In the genomic region with DNA sequence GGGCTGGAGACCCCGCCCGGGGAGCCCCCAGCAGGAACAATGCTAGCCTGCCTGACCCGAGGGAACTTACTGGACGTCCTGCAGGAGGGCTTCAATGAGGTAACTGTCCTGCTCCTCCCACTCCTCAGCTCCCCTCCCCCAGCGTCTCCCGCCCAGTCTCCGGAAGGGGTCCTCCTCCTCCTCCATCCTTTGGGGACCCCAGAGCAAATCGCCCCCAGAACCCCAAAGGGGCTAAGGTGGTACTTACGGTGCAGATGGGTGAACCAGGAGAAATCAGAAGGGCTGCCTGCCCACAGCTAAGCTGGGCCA, we compare ENCODE assay signal across 8 cellular contexts. TPM values are rescaled to one million over a fixed set of nuclear protein-coding genes. Genes with fewer than 3 reads are reported as not detected.
DNase-seq lines count a peak whose midpoint lies in the region; ATAC-seq and TF ChIP-seq lines count a peak whose summit lies in the region.

No MANE protein-coding gene starts in this region.

- H3K36me3 ChIP-seq in right lobe of liver = no peaks in the 10 kb centered on the region

- 5% methylated on average over 4 of the region's 9 CpGs for WGBS in right lobe of liver (ENCODE audit: insufficient coverage, low coverage, low lambda C conversion rate, missing lambda C conversion rate)

- peak overlapping the region; percentile 56 for H3K4me3 ChIP-seq in astrocyte of the cerebellum (ENCODE audit: low read depth, low read length)
- peak overlapping the region; percentile 53 to 75 (median 71) for H3K4me3 ChIP-seq in right lobe of liver

- H3K27me3 Mint-ChIP-seq in activated CD4-positive, alpha-beta T cell treated with anti-CD3 and anti-CD28 coated beads, Interleukin-2, amount 10 ng/mL, durations not matched to agents 24 days and 14 days = no peaks in the 10 kb centered on the region

- no peaks in the 10 kb centered on the region for H3K9me3 ChIP-seq in right lobe of liver

- H3K27ac Mint-ChIP-seq in activated CD4-positive, alpha-beta T cell treated with anti-CD3 and anti-CD28 coated beads, Interleukin-2, amount 10 ng/mL, durations not matched to agents 24 days and 14 days = peak overlapping the region; percentile 95

- peak in 1 of 4 donors; percentile 13 for ATAC-seq in right lobe of liver

- no peak for TF ChIP-seq POLR2A in right lobe of liver (IDR thresholded peaks at IDR 0.05)

- TF ChIP-seq CTCF in astrocyte of the cerebellum (IDR thresholded peaks at IDR 0.05; ENCODE audit: low read depth, low read length, missing control alignments) (no peak), right lobe of liver (IDR thresholded peaks at IDR 0.05) (no peak), GM13977 (IDR thresholded peaks at IDR 0.05; ENCODE audit: extremely low read depth, insufficient read depth, missing control alignments) (no peak)

- DNase-seq in activated CD4-positive, alpha-beta T cell treated with anti-CD3 and anti-CD28 coated beads, Interleukin-2, amount 10 ng/mL, durations not matched to agents 24 days and 14 days = no peak
- DNase-seq in activated CD4-positive, alpha-beta T cell treated with anti-CD3 and anti-CD28 coated beads for 4 hours = no peak
- DNase-seq in astrocyte of the cerebellum (ENCODE audit: low read depth) = no peak
- DNase-seq in right lobe of liver = no peak
- DNase-seq in activated gamma-delta T cell (lab: John Stamatoyannopoulos, UW) = no peak
- DNase-seq in medulla oblongata (ENCODE audit: extremely low spot score) = no peak
- DNase-seq in GM13977 (ENCODE audit: low spot score) = no peak

- H3K27ac ChIP-seq in right lobe of liver (peak overlapping the region; percentile 16 to 92 (median 79)), temporal lobe (ENCODE audit: low read depth, low read length) (peak overlapping the region; percentile 94)

- intact Hi-C loops in activated CD4-positive, alpha-beta T cell treated with anti-CD3 and anti-CD28 coated beads, Interleukin-2, amount 10 ng/mL, durations not matched to agents 24 days and 14 days (cut with micrococcal nuclease) = loop anchor here (5.0 to 10.0 kb wide), 4 partner anchors 345 to 1593 kb away; a partner anchor contains a TSS
- intact Hi-C loops in right lobe of liver (cut with DNase I) = loop anchor here in 1 of 2 donors (10.0 kb wide), 1 partner anchor 47 kb away; no protein-coding TSS in a partner anchor

- in situ Hi-C loops in astrocyte of the cerebellum (cut with HindIII; ENCODE audit: low sequenced_read_pairs) (no loop called here), GM13977 (cut with MboI; ENCODE audit: low pct_unique_long_range_greater_than_20kb, low sequenced_read_pairs, unreplicated experiment) (loop anchor here (5.0 kb wide), 1 partner anchor 35 kb away; no protein-coding TSS in a partner anchor)

- H3K9me3 Mint-ChIP-seq in activated CD4-positive, alpha-beta T cell treated with anti-CD3 and anti-CD28 coated beads, Interleukin-2, amount 10 ng/mL, durations not matched to agents 24 days and 14 days = no peaks in the 10 kb centered on the region

- H3K4me1 Mint-ChIP-seq in activated CD4-positive, alpha-beta T cell treated with anti-CD3 and anti-CD28 coated beads, Interleukin-2, amount 10 ng/mL, durations not matched to agents 24 days and 14 days = peaks cover 57% of the 10 kb centered on the region

- H3K4me3 Mint-ChIP-seq in activated CD4-positive, alpha-beta T cell treated with anti-CD3 and anti-CD28 coated beads, Interleukin-2, amount 10 ng/mL, durations not matched to agents 24 days and 14 days = peak overlapping the region; percentile 91

- peaks cover 0 to 53% (median 17%) of the 10 kb centered on the region in 4 donors for H3K4me1 ChIP-seq in right lobe of liver

- H3K27me3 ChIP-seq in right lobe of liver = no peaks in the 10 kb centered on the region

- H3K36me3 Mint-ChIP-seq in activated CD4-positive, alpha-beta T cell treated with anti-CD3 and anti-CD28 coated beads, Interleukin-2, amount 10 ng/mL, durations not matched to agents 24 days and 14 days (ENCODE audit: low read depth) = peaks cover 7% of the 10 kb centered on the region

RNA-seq across cellular contexts. Expression of a gene that starts 0.3 kb away (rescaled TPM):
- total RNA-seq in activated CD4-positive, alpha-beta T cell treated with anti-CD3 and anti-CD28 coated beads, Interleukin-2, amount 10 ng/mL, durations not matched to agents 24 days and 14 days = 22.2 and 23.3 TPM in 2 replicates
- total RNA-seq in right lobe of liver (10 to 100 TPM in 1 of 6 experiments, 1 to 10 TPM in 5; 4.5 to 10.4 (median 8.0) TPM), temporal lobe (66.6 TPM)

RNA-seq across cellular contexts. Expression of a gene that starts 18.7 kb away (rescaled TPM):
- total RNA-seq in activated CD4-positive, alpha-beta T cell treated with anti-CD3 and anti-CD28 coated beads, Interleukin-2, amount 10 ng/mL, durations not matched to agents 24 days and 14 days = not detected in 2 replicates
- total RNA-seq in right lobe of liver = 10 to 100 TPM in 4 of 6 experiments, 1 to 10 TPM in 2; 6.4 to 12.6 (median 10.3) TPM
- total RNA-seq in temporal lobe = not detected

RNA-seq across cellular contexts. Expression of a gene that starts 24.9 kb away (rescaled TPM):
- not detected in 2 replicates for total RNA-seq in activated CD4-positive, alpha-beta T cell treated with anti-CD3 and anti-CD28 coated beads, Interleukin-2, amount 10 ng/mL, durations not matched to agents 24 days and 14 days
- total RNA-seq in right lobe of liver (under 1 TPM in 2 of 6 experiments, not detected in 4; 0.20 to 0.49 TPM), temporal lobe (0.25 TPM)

RNA-seq across cellular contexts. Expression of a gene that starts 25.8 kb away (rescaled TPM):
- total RNA-seq in activated CD4-positive, alpha-beta T cell treated with anti-CD3 and anti-CD28 coated beads, Interleukin-2, amount 10 ng/mL, durations not matched to agents 24 days and 14 days = not detected in 2 replicates
- total RNA-seq in right lobe of liver = 10 to 100 TPM in 2 of 6 experiments, 1 to 10 TPM in 4; 3.6 to 10.5 (median 6.7) TPM
- 7.4 TPM for total RNA-seq in temporal lobe

RNA-seq across cellular contexts. Expression of a gene that starts 58.1 kb away (rescaled TPM):
- total RNA-seq in activated CD4-positive, alpha-beta T cell treated with anti-CD3 and anti-CD28 coated beads, Interleukin-2, amount 10 ng/mL, durations not matched to agents 24 days and 14 days = 22.6 and 25.5 TPM in 2 replicates
- total RNA-seq in right lobe of liver (10 to 100 TPM; 10.6 to 22.9 (median 15.7) TPM), temporal lobe (5.7 TPM)
